9 cellular contexts compared by ENCODE assay signal in genomic region chr17:78112508-78113471, GRCh38. TPM values are rescaled to one million over a fixed set of nuclear protein-coding genes. Genes with fewer than 3 reads are reported as not detected.
DNase-seq lines count a peak whose midpoint lies in the region; ATAC-seq lines count a peak whose summit lies in the region.
"Had no signal": no experiment of that assay in that cellular context is flagged by ENCODE, and none has a peak within 500 bp of the region (broad histone marks: within the 10 kb centered on the region; RNA-seq: fewer than 3 reads in every experiment).

No MANE protein-coding gene starts in this region.

- H3K4me1 ChIP-seq in adipocyte (ENCODE audit: control insufficient read depth, insufficient read depth, low read length): peaks cover 6% of the 10 kb centered on the region

- no peak overlapping the region for H3K9ac ChIP-seq in adipocyte (ENCODE audit: low read length)

- H3K4me3 ChIP-seq in adipocyte (ENCODE audit: low read length): no peak overlapping the region

- intact Hi-C loops in left cardiac atrium (cut with DNase I): loop anchor here (1.0 to 10.0 kb wide), 4 partner anchors 64 to 140 kb away; no protein-coding TSS in a partner anchor
- intact Hi-C loops in sciatic nerve (cut with DNase I): loop anchor here (5.0 kb wide), 2 partner anchors 65 to 140 kb away; no protein-coding TSS in a partner anchor

- H3K36me3 ChIP-seq in adipocyte (ENCODE audit: control insufficient read depth, insufficient read depth, low read length, severe bottlenecking): no peaks in the 10 kb centered on the region

- H3K9me3 ChIP-seq in adipocyte (ENCODE audit: control insufficient read depth, low read length): no peaks in the 10 kb centered on the region

- DNase-seq in NCI-H510A treated with DMSO at 0.1 percent for 48 hours (lab: John Stamatoyannopoulos, UW): peak; percentile 64
- DNase-seq in NCI-H510A (lab: John Stamatoyannopoulos, UW): no peak
- peak; percentile 30 for DNase-seq in LHCN-M2 (ENCODE audit: low read depth)
- DNase-seq in SW480 (ENCODE audit: low spot score): peak; percentile 59
- DNase-seq in adipocyte (ENCODE audit: low read depth): peak; percentile 67
- DNase-seq in left cardiac atrium: peak; percentile 81
- peak; percentile 88 for DNase-seq in sciatic nerve (ENCODE audit: low spot score)

- ATAC-seq in left cardiac atrium: peak; percentile 73 to 78
- peak; percentile 77 for ATAC-seq in sciatic nerve
- no peak for ATAC-seq in GM21367 (IDR thresholded peaks at IDR 0.05; ENCODE audit: unreplicated experiment)

- H3K27me3 ChIP-seq in adipocyte (replicated peaks; ENCODE audit: control insufficient read depth, insufficient read depth, low read length): peaks cover 29% of the 10 kb centered on the region

RNA-seq across cellular contexts. Expression of gene TMC6, which starts 15.8 kb away (rescaled TPM):
- total RNA-seq in LHCN-M2 (2014; rRNA removed): 0.11 TPM in 1 of 2 replicates, not detected in the other
- polyA plus RNA-seq in LHCN-M2 (2012): 0.52 TPM
- 10 to 100 TPM; 24.9 to 32.0 TPM for total RNA-seq in left cardiac atrium
- total RNA-seq in sciatic nerve: 95.0 TPM

RNA-seq across cellular contexts. Expression of gene TMC8, which starts 17.8 kb away (rescaled TPM):
- not detected in 2 replicates for total RNA-seq in LHCN-M2 (2014; rRNA removed)
- not detected for polyA plus RNA-seq in LHCN-M2 (2012)
- total RNA-seq in left cardiac atrium: 1 to 10 TPM; 3.8 to 4.3 TPM
- 12.5 TPM for total RNA-seq in sciatic nerve

RNA-seq across cellular contexts. Expression of gene C17orf99, which starts 33.4 kb away (rescaled TPM):
- total RNA-seq in LHCN-M2 (2014; rRNA removed) (not detected in 2 replicates), left cardiac atrium (not detected), sciatic nerve (0.71 TPM)
- polyA plus RNA-seq in LHCN-M2 (2012): not detected
- total RNA-seq: pulmonary artery endothelial cell had no signal

RNA-seq across cellular contexts. Expression of gene SYNGR2, which starts 55.6 kb away (rescaled TPM):
- total RNA-seq in LHCN-M2 (2014; rRNA removed): 0.45 and 1.6 TPM in 2 replicates
- polyA plus RNA-seq in LHCN-M2 (2012): 8.3 TPM
- 10 to 100 TPM; 73.4 to 84.5 TPM for total RNA-seq in left cardiac atrium
- total RNA-seq in sciatic nerve: 73.6 TPM

Comparison
In these comparisons a context has a peak if more than half of its experiments do, and no peak if none do; other contexts are left out.
1. RNA of gene TMC6, which starts 15.8 kb away (total RNA-seq): 95.0 TPM in sciatic nerve (single experiment) and 24.9 to 32.0 TPM in left cardiac atrium; 0.11 TPM in LHCN-M2; every median in the first group is over 10 times any median in the second.